ENCODE assay signal across 11 cellular contexts in genomic region chr2:50402654-50402960, GRCh38.
DNase-seq lines count a peak whose midpoint lies in the region; ATAC-seq and TF ChIP-seq lines count a peak whose summit lies in the region.
"Had no signal": no experiment of that assay in that cellular context is flagged by ENCODE, and none has a peak within 500 bp of the region (broad histone marks: within the 10 kb centered on the region; RNA-seq: fewer than 3 reads in every experiment).

No MANE protein-coding gene starts in this region.

- no peaks in the 10 kb centered on the region for H3K27me3 ChIP-seq in KMS-11 (ENCODE audit: insufficient read depth, low read depth)
- H3K27me3 ChIP-seq in psoas muscle (ENCODE audit: insufficient read depth in 3 of 3, low read length in 2 of 3) = peaks cover 0 to 3% (median 0%) of the 10 kb centered on the region in 3 donors

- no peak for DNase-seq in psoas muscle
- DNase-seq in activated CD8-positive, alpha-beta memory T cell treated with anti-CD3 and anti-CD28 coated beads, Interleukin-2, amount 50 U/mL, for 4 hours = no peak
- no peak for DNase-seq in NCI-H2107 treated with DMSO at 0.1 percent for 48 hours (lab: John Stamatoyannopoulos, UW; ENCODE audit: unreplicated experiment)
- no peak for DNase-seq in dedifferentiated amniotic fluid mesenchymal stem cell (ENCODE audit: extremely low spot score)
- DNase-seq: left ventricle myocardium inferior, Right ventricle myocardium superior had no signal

- ATAC-seq in GM18909 (IDR thresholded peaks at IDR 0.05; ENCODE audit: poor library complexity, unreplicated experiment) (peak; percentile 19), HG02623 (IDR thresholded peaks at IDR 0.05; ENCODE audit: unreplicated experiment) (peak; percentile 12), psoas muscle (no peak)
- ATAC-seq: T-helper 17 cell had no signal

- 34 to 38% (median 34%) methylated on average over 4 of the region's 4 CpGs for WGBS in psoas muscle, 3 donors

- H3K4me2 ChIP-seq in KMS-11 = 0 out of 2 replicates have a peak overlapping the region, but pooled peaks have one; percentile 23

- H3K79me2 ChIP-seq in KMS-11 (ENCODE audit: insufficient read depth, low read depth) = no peaks in the 10 kb centered on the region

- intact Hi-C loops in psoas muscle (cut with DNase I) = no loop called here

- no peak overlapping the region for H2AFZ ChIP-seq in KMS-11 (ENCODE audit: low read depth)

- H3K9me3 ChIP-seq in psoas muscle = no peaks in the 10 kb centered on the region
- H3K9me3 ChIP-seq: HAP-1, left ventricle myocardium inferior had no signal

- no peaks in the 10 kb centered on the region for H4K20me1 ChIP-seq in KMS-11 (ENCODE audit: insufficient read depth)

- no peak overlapping the region for H3K4me3 ChIP-seq in KMS-11 (IDR thresholded peaks at IDR 0.05; ENCODE audit: insufficient read depth, low read depth, low read length)
- H3K4me3 ChIP-seq in psoas muscle = no peak overlapping the region
- H3K4me3 ChIP-seq: HAP-1, left ventricle myocardium inferior had no signal

- H3K27ac ChIP-seq in KMS-11 (no peak overlapping the region), psoas muscle (no peak overlapping the region)
- H3K27ac ChIP-seq: left ventricle myocardium inferior had no signal

- H3K9ac ChIP-seq in KMS-11 = no peak overlapping the region

- TF ChIP-seq CTCF in KMS-11 (conservative IDR thresholded peaks at IDR 0.05; ENCODE audit: low read depth, low read length) = peak; percentile 54; the same call in 1 of the 2 replicates
- TF ChIP-seq CTCF in psoas muscle (IDR thresholded peaks at IDR 0.05) = peak; percentile 1

- H3K4me1 ChIP-seq in KMS-11 (ENCODE audit: low read depth, poor library complexity, severe bottlenecking) (peaks cover 13% of the 10 kb centered on the region), psoas muscle (no peaks in the 10 kb centered on the region)
- H3K4me1 ChIP-seq: left ventricle myocardium inferior had no signal

- H3K36me3 ChIP-seq in KMS-11 (ENCODE audit: insufficient read depth) = no peaks in the 10 kb centered on the region
- H3K36me3 ChIP-seq in psoas muscle (ENCODE audit: insufficient read depth in 1 of 2, low read depth in 1 of 2) = no peaks in the 10 kb centered on the region
- H3K36me3 ChIP-seq: HAP-1, left ventricle myocardium inferior had no signal

Comparison
In these comparisons a context has a peak if more than half of its experiments do, and no peak if none do; other contexts are left out.
1. ATAC-seq: peak in GM18909 (single experiment) and HG02623 (single experiment); none in psoas muscle (0 of 4).